ENCODE assay signal across 1 cellular context in the genomic region with DNA sequence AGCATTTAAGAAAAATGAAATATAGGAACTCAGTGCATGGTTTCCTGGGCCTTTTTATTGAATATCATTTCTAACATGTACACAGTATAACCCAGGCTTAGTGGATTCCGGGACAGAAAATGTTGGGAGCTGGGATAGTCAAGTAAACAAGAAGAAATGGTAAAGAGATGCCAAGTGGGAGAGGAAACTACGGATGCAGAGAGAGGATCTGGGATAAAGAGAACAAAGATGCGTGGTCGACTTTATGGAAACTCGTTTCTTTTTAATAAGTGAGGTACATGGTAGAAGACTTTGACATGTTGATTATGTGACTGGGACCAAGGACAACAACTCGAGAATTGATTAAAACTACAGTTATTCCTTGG.
TF ChIP-seq lines count a peak whose summit lies in the region.

No MANE protein-coding gene starts in this region.

TF ChIP-seq in WTC11, 78 proteins besides CTCF, POLR2A, EP300 and RAD21 (continued from another document):
- TF ChIP-seq, protein P1, sequence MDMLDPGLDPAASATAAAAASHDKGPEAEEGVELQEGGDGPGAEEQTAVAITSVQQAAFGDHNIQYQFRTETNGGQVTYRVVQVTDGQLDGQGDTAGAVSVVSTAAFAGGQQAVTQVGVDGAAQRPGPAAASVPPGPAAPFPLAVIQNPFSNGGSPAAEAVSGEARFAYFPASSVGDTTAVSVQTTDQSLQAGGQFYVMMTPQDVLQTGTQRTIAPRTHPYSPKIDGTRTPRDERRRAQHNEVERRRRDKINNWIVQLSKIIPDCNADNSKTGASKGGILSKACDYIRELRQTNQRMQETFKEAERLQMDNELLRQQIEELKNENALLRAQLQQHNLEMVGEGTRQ (CRISPR knock-in tag; IDR thresholded peaks at IDR 0.05): no peak
- TF ChIP-seq, protein P2, sequence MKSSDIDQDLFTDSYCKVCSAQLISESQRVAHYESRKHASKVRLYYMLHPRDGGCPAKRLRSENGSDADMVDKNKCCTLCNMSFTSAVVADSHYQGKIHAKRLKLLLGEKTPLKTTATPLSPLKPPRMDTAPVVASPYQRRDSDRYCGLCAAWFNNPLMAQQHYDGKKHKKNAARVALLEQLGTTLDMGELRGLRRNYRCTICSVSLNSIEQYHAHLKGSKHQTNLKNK (CRISPR knock-in tag; IDR thresholded peaks at IDR 0.05): no peak
- TF ChIP-seq, protein P3, sequence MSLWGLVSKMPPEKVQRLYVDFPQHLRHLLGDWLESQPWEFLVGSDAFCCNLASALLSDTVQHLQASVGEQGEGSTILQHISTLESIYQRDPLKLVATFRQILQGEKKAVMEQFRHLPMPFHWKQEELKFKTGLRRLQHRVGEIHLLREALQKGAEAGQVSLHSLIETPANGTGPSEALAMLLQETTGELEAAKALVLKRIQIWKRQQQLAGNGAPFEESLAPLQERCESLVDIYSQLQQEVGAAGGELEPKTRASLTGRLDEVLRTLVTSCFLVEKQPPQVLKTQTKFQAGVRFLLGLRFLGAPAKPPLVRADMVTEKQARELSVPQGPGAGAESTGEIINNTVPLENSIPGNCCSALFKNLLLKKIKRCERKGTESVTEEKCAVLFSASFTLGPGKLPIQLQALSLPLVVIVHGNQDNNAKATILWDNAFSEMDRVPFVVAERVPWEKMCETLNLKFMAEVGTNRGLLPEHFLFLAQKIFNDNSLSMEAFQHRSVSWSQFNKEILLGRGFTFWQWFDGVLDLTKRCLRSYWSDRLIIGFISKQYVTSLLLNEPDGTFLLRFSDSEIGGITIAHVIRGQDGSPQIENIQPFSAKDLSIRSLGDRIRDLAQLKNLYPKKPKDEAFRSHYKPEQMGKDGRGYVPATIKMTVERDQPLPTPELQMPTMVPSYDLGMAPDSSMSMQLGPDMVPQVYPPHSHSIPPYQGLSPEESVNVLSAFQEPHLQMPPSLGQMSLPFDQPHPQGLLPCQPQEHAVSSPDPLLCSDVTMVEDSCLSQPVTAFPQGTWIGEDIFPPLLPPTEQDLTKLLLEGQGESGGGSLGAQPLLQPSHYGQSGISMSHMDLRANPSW (CRISPR knock-in tag; conservative IDR thresholded peaks at IDR 0.05; ENCODE audit: low read depth): no peak
- TF ChIP-seq ATF1 (CRISPR knock-in tag; IDR thresholded peaks at IDR 0.05) (no peak), TP53 (CRISPR knock-in tag; IDR thresholded peaks at IDR 0.05) (no peak), NFATC4 (CRISPR knock-in tag; IDR thresholded peaks at IDR 0.05) (no peak), JUN (CRISPR knock-in tag; IDR thresholded peaks at IDR 0.05) (no peak), ZBTB21 (CRISPR knock-in tag; IDR thresholded peaks at IDR 0.05; ENCODE audit: borderline replicate concordance) (no peak), CREM (CRISPR knock-in tag; IDR thresholded peaks at IDR 0.05) (no peak), NR1H2 (CRISPR knock-in tag; IDR thresholded peaks at IDR 0.05) (no peak), EMX1 (CRISPR knock-in tag; IDR thresholded peaks at IDR 0.05) (no peak), TEAD4 (CRISPR knock-in tag; IDR thresholded peaks at IDR 0.05) (no peak)
- TF ChIP-seq, protein P4, sequence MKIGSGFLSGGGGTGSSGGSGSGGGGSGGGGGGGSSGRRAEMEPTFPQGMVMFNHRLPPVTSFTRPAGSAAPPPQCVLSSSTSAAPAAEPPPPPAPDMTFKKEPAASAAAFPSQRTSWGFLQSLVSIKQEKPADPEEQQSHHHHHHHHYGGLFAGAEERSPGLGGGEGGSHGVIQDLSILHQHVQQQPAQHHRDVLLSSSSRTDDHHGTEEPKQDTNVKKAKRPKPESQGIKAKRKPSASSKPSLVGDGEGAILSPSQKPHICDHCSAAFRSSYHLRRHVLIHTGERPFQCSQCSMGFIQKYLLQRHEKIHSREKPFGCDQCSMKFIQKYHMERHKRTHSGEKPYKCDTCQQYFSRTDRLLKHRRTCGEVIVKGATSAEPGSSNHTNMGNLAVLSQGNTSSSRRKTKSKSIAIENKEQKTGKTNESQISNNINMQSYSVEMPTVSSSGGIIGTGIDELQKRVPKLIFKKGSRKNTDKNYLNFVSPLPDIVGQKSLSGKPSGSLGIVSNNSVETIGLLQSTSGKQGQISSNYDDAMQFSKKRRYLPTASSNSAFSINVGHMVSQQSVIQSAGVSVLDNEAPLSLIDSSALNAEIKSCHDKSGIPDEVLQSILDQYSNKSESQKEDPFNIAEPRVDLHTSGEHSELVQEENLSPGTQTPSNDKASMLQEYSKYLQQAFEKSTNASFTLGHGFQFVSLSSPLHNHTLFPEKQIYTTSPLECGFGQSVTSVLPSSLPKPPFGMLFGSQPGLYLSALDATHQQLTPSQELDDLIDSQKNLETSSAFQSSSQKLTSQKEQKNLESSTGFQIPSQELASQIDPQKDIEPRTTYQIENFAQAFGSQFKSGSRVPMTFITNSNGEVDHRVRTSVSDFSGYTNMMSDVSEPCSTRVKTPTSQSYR (CRISPR knock-in tag; IDR thresholded peaks at IDR 0.05): no peak
- TF ChIP-seq, protein P5, sequence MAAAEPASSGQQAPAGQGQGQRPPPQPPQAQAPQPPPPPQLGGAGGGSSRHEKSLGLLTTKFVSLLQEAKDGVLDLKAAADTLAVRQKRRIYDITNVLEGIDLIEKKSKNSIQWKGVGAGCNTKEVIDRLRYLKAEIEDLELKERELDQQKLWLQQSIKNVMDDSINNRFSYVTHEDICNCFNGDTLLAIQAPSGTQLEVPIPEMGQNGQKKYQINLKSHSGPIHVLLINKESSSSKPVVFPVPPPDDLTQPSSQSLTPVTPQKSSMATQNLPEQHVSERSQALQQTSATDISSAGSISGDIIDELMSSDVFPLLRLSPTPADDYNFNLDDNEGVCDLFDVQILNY (CRISPR knock-in tag; IDR thresholded peaks at IDR 0.05): no peak
TF ChIP-seq in WTC11: peak in this region for 0.
